In genomic region chr4:152534541-152535231, GRCh38 we compare ENCODE assay signal across 8 cellular contexts. TPM values are rescaled to one million over a fixed set of nuclear protein-coding genes. Genes with fewer than 3 reads are reported as not detected.
DNase-seq lines count a peak whose midpoint lies in the region; ATAC-seq, FAIRE-seq and TF ChIP-seq lines count a peak whose summit lies in the region.

No MANE protein-coding gene starts in this region.

- H3K27ac ChIP-seq in K562 (ENCODE audit: extremely low read depth, low read depth, low read length): peak overlapping the region; percentile 79; the same call in 1 of the 3 replicates

- no peak for TF ChIP-seq POLR2A in K562 (conservative IDR thresholded peaks at IDR 0.05)

- peaks cover 67 to 88% of the 10 kb centered on the region in 2 donors for H3K4me1 Mint-ChIP-seq in immature natural killer cell

- H3K36me3 Mint-ChIP-seq in immature natural killer cell: no peaks in the 10 kb centered on the region

- H3K4me2 ChIP-seq in K562 (ENCODE audit: insufficient read depth, low read length): peak overlapping the region; percentile 82

- no peak for TF ChIP-seq RAD21 in K562 (CRISPR knock-in tag; conservative IDR thresholded peaks at IDR 0.05 in 1 of 2, IDR thresholded peaks at IDR 0.05 in 1 of 2)

- H3K9me3 ChIP-seq in K562 (replicated peaks; ENCODE audit: control insufficient read depth, insufficient read depth, low read depth, low read length): no peaks in the 10 kb centered on the region

- no peak overlapping the region for H2AFZ ChIP-seq in K562 (ENCODE audit: low read depth, low read length)

- POLR2A ChIA-PET in K562 (lab: Yijun Ruan, JAX): interaction anchor here (2.2 kb wide), 2 partner anchors 9 to 11 kb away, joined by 10 to 12 read pairs; no protein-coding TSS in a partner anchor

- H3K9me3 Mint-ChIP-seq in immature natural killer cell: no peaks in the 10 kb centered on the region

- peaks cover 14% of the 10 kb centered on the region; the same call in 1 of the 2 replicates for H4K20me1 ChIP-seq in K562 (replicated peaks; ENCODE audit: control insufficient read depth, insufficient read depth, low read length)

- CTCF ChIA-PET in K562 (lab: Yijun Ruan, JAX; ENCODE audit: low intra/inter-chr PET ratio): no interaction called here

- H3K27ac Mint-ChIP-seq in immature natural killer cell: peak overlapping the region; percentile 87 to 97 (median 92)

- H3K79me2 ChIP-seq in K562 (ENCODE audit: control insufficient read depth, insufficient read depth, low read length): peaks cover 91% of the 10 kb centered on the region

- peak overlapping the region; percentile 68 to 94 for H3K9ac ChIP-seq in K562 (ENCODE audit: insufficient read depth in 1 of 2, low read depth in 2 of 2, low read length in 2 of 2)

- no peaks in the 10 kb centered on the region for H3K27me3 ChIP-seq in K562 (ENCODE audit: control insufficient read depth in 2 of 2, insufficient read depth in 2 of 2, low read length in 2 of 2)

- intact Hi-C loops in K562 (cut with micrococcal nuclease): no loop called here

- H3K4me1 ChIP-seq in K562 (replicated peaks in 1 of 2; ENCODE audit: control insufficient read depth in 2 of 2, insufficient read depth in 2 of 2, low read length in 2 of 2): peaks cover 16 to 22% of the 10 kb centered on the region in 2 experiments

- H3K9me1 ChIP-seq in K562 (ENCODE audit: control insufficient read depth, insufficient read depth, low read length): no peaks in the 10 kb centered on the region

- no peak for FAIRE-seq in K562 (lab: Jason Lieb, UNC)

- WGBS in K562 (ENCODE audit: insufficient coverage, low coverage, missing lambda C conversion rate): under 1% methylated on average over 28 of the region's 35 CpGs

- TF ChIP-seq CTCF in K562 (IDR thresholded peaks at IDR 0.05 in 2 of 3, conservative IDR thresholded peaks at IDR 0.05 in 1 of 3; ENCODE audit: insufficient read depth in 2 of 3, low read depth in 1 of 3, low read length in 3 of 3): no peak

- peaks cover 27% of the 10 kb centered on the region; the same call in 2 of the 3 replicates for H3K36me3 ChIP-seq in K562 (ENCODE audit: control insufficient read depth, insufficient read depth, low read length)

- H3K4me3 ChIP-seq in K562: peak overlapping the region; percentile 91

- TSS peak; percentile 56 for BruUV-seq in K562 (replicated peaks; lab: Mats Ljungman, UMichigan)

- in situ Hi-C loops in K562 (cut with MboI): no loop called here

- DNase-seq in AG08395 (ENCODE audit: low spot score) (peak; percentile 15), HCEC 1CT (peak; percentile 2), T-helper 1 cell (peak; percentile 25 to 65 (median 43)), K562 (ENCODE audit: extremely low read depth in 1 of 4, low spot score in 3 of 4) (peak; percentile 19 to 49 (median 32)), immature natural killer cell (peak; percentile 43 to 53 (median 51)), cerebellar nuclear complex (lab: John Stamatoyannopoulos, UW) (no peak)
- peak; percentile 15 to 20 for DNase-seq in stimulated activated CD4-positive, alpha-beta T cell treated with anti-CD3 and anti-CD28 coated beads, Interleukin-15, amount 100 ng/mL, for 1 hour (ENCODE audit: low read depth in 1 of 2, low spot score in 1 of 2)

- H3K4me3 Mint-ChIP-seq in immature natural killer cell: peak overlapping the region; percentile 95 to 97 (median 95)

- peaks cover 7 to 20% (median 9%) of the 10 kb centered on the region in 3 donors for H3K27me3 Mint-ChIP-seq in immature natural killer cell (ENCODE audit: low read depth in 3 of 3)

- ATAC-seq in K562 (peak; percentile 33), HG03108 (IDR thresholded peaks at IDR 0.05; ENCODE audit: unreplicated experiment) (no peak)

- no peak for TF ChIP-seq EP300 in K562 (IDR thresholded peaks at IDR 0.05; ENCODE audit: low read length)

TF ChIP-seq in K562, 482 proteins besides CTCF, POLR2A, EP300 and RAD21 (continues in another document):
- TF ChIP-seq SETDB1 (IDR thresholded peaks at IDR 0.05; ENCODE audit: low read length) (no peak), ZNF239 (CRISPR knock-in tag; IDR thresholded peaks at IDR 0.05) (no peak), KHSRP (IDR thresholded peaks at IDR 0.05) (no peak), EGR1 (conservative IDR thresholded peaks at IDR 0.05) (0 out of 2 replicates have a peak, but pooled peaks have one; percentile 9), ZNF57 (CRISPR knock-in tag; IDR thresholded peaks at IDR 0.05) (no peak), ZNF124 (CRISPR knock-in tag; IDR thresholded peaks at IDR 0.05) (no peak), MAZ (CRISPR knock-in tag; conservative IDR thresholded peaks at IDR 0.05 in 1 of 2, IDR thresholded peaks at IDR 0.05 in 1 of 2) (peak in 1 of 2 experiments; percentile 36; a peak in 1 of 4 replicates), CREB1 (IDR thresholded peaks at IDR 0.05) (no peak), CREB1 (CRISPR knock-in tag; IDR thresholded peaks at IDR 0.05) (peak; percentile 17; the same call in 1 of the 2 replicates), GTF2F1 (IDR thresholded peaks at IDR 0.05; ENCODE audit: low read depth, low read length) (no peak), SIN3A (IDR thresholded peaks at IDR 0.05; ENCODE audit: borderline replicate concordance in 2 of 2, control insufficient read depth in 1 of 2, low read depth in 2 of 2, low read length in 2 of 2) (0 out of 4 replicates have a peak, but pooled peaks of 1 of the 2 experiments have one; percentile 7), E2F6 (IDR thresholded peaks at IDR 0.05; ENCODE audit: borderline replicate concordance in 1 of 2, extremely low read depth in 1 of 2, insufficient read depth in 1 of 2, insufficient read length in 1 of 2, low read depth in 1 of 2, low read length in 1 of 2, poor library complexity in 1 of 2, severe bottlenecking in 1 of 2) (peak in 1 of 2 experiments; percentile 27), ZBTB33 (CRISPR knock-in tag; IDR thresholded peaks at IDR 0.05) (no peak), MXI1 (IDR thresholded peaks at IDR 0.05; ENCODE audit: low read depth, low read length) (no peak), SPI1 (IDR thresholded peaks at IDR 0.05; ENCODE audit: borderline replicate concordance, low read depth, low read length) (peak; percentile 69)
- TF ChIP-seq, protein P1, sequence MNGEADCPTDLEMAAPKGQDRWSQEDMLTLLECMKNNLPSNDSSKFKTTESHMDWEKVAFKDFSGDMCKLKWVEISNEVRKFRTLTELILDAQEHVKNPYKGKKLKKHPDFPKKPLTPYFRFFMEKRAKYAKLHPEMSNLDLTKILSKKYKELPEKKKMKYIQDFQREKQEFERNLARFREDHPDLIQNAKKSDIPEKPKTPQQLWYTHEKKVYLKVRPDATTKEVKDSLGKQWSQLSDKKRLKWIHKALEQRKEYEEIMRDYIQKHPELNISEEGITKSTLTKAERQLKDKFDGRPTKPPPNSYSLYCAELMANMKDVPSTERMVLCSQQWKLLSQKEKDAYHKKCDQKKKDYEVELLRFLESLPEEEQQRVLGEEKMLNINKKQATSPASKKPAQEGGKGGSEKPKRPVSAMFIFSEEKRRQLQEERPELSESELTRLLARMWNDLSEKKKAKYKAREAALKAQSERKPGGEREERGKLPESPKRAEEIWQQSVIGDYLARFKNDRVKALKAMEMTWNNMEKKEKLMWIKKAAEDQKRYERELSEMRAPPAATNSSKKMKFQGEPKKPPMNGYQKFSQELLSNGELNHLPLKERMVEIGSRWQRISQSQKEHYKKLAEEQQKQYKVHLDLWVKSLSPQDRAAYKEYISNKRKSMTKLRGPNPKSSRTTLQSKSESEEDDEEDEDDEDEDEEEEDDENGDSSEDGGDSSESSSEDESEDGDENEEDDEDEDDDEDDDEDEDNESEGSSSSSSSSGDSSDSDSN (IDR thresholded peaks at IDR 0.05; ENCODE audit: borderline replicate concordance in 1 of 2, low read depth in 2 of 2, low read length in 2 of 2): peak; percentile 81 to 86; a peak in 3 of 4 replicates

RNA-seq across cellular contexts. Expression of gene FBXW7, which starts 1.2 kb away (rescaled TPM):
- total RNA-seq in K562 (2011; cell fraction: chromatin; rRNA removed; ENCODE audit: low replicate concordance): 29.9 and 116 TPM in 2 replicates
- 13.0 and 18.2 TPM in 2 replicates for total RNA-seq in K562 (2011; cell fraction: nucleolus; rRNA removed)
- 39.8 and 74.2 TPM in 2 replicates for total RNA-seq in K562 (2011; cell fraction: nucleoplasm; rRNA removed)
- total RNA-seq in K562 (2014; rRNA removed) (19.6 and 26.4 TPM in 2 replicates), K562 (2014; rRNA removed; fragmentation: Illumina TruSeq; extraction: Trizol) (44.2 and 54.8 TPM in 2 replicates), K562 (2015; rRNA removed; fragmentation: Illumina TruSeq; extraction: Trizol) (39.9 TPM in 2 replicates), K562 (2021) (19.4 and 19.9 TPM in 2 replicates)
- polyA plus RNA-seq in K562 (2011; rRNA removed) (12.0 and 16.4 TPM in 2 replicates), K562 (2014; fragmentation: Illumina TruSeq; extraction: Trizol) (13.1 and 14.3 TPM in 2 replicates), K562 (2014; fragmentation: Nextera tagmentation; extraction: Ambion mirVana) (1 to 10 TPM; 6.8 to 9.1 TPM), K562 (2014; rRNA removed) (11.8 and 12.4 TPM in 2 replicates), immature natural killer cell (10 to 100 TPM; 22.3 to 70.1 (median 59.4) TPM)
- polyA plus RNA-seq in K562 (2011; cell fraction: cytosol; rRNA removed): 2.0 and 5.6 TPM in 2 replicates
- polyA plus RNA-seq in K562 (2011; cell fraction: nucleus; rRNA removed): 29.6 and 42.8 TPM in 2 replicates
- polyA plus RNA-seq in K562 (2012): 12.5 and 13.1 TPM in 2 replicates
- polyA minus RNA-seq in K562 (2011; rRNA and poly(A)+ RNA removed): 95.7 and 99.2 TPM in 2 replicates
- polyA minus RNA-seq in K562 (2011; cell fraction: cytosol; rRNA and poly(A)+ RNA removed): 10.4 and 10.5 TPM in 2 replicates
- polyA minus RNA-seq in K562 (2011; cell fraction: nucleus; rRNA and poly(A)+ RNA removed): 37.0 and 64.0 TPM in 2 replicates

Comparison
In these comparisons a context has a peak if more than half of its experiments do, and no peak if none do; other contexts are left out.
1. DNase-seq: peak in AG08395 (single experiment), HCEC 1CT (single experiment), T-helper 1 cell (5 of 5), K562 (4 of 4), immature natural killer cell (3 of 3) and stimulated activated CD4-positive, alpha-beta T cell treated with anti-CD3 and anti-CD28 coated beads, Interleukin-15, amount 100 ng/mL, for 1 hour (2 of 2); none in cerebellar nuclear complex (0 of 2).